Comparison of ENCODE assay signal across 26 cellular contexts in genomic region chr1:224860488-224860887, GRCh38.
"Had no signal": no experiment of that assay in that cellular context is flagged by ENCODE, and none has a peak within 500 bp of the region (broad histone marks: within the 10 kb centered on the region; RNA-seq: fewer than 3 reads in every experiment).

No MANE protein-coding gene starts in this region.

- H3K36me3 ChIP-seq: heart right ventricle, left ventricle myocardium inferior, pancreas, prostate gland, tibial nerve had no signal

- H3K36me3 Mint-ChIP-seq: mesothelial cell of epicardium; naive thymus-derived CD4-positive, alpha-beta T cell; natural killer cell treated with Interleukin-12 subunit alpha and Interleukin-12 subunit beta and Interleukin-15 and Interleukin-18, amount 100 ng/mL, for 72 hours; stimulated activated memory B cell treated with anti-CD40 and anti-IgM and Interleukin-4, amounts not matched to agents 10 μg/mL and 1 μg/mL and 100 μg/mL, for 72 hours; type B pancreatic cell had no signal

- H3K4me3 ChIP-seq: heart right ventricle, hepatocyte, left ventricle myocardium inferior, lung, pancreas, prostate gland, tibial nerve had no signal

- H2AFZ ChIP-seq: hepatocyte had no signal

- H3K4me3 Mint-ChIP-seq: mesothelial cell of epicardium; naive thymus-derived CD4-positive, alpha-beta T cell; natural killer cell treated with Interleukin-12 subunit alpha and Interleukin-12 subunit beta and Interleukin-15 and Interleukin-18, amount 100 ng/mL, for 72 hours; stimulated activated memory B cell treated with anti-CD40 and anti-IgM and Interleukin-4, amounts not matched to agents 10 μg/mL and 1 μg/mL and 100 μg/mL, for 72 hours; stimulated activated naive CD8-positive, alpha-beta T cell treated with anti-CD3 and anti-CD28 coated beads, Interleukin-15, amount 100 ng/mL, for 72 hours; type B pancreatic cell had no signal

- H3K27ac Mint-ChIP-seq: mesothelial cell of epicardium; naive thymus-derived CD4-positive, alpha-beta T cell; natural killer cell treated with Interleukin-12 subunit alpha and Interleukin-12 subunit beta and Interleukin-15 and Interleukin-18, amount 100 ng/mL, for 72 hours; stimulated activated memory B cell treated with anti-CD40 and anti-IgM and Interleukin-4, amounts not matched to agents 10 μg/mL and 1 μg/mL and 100 μg/mL, for 72 hours; stimulated activated naive CD8-positive, alpha-beta T cell treated with anti-CD3 and anti-CD28 coated beads, Interleukin-15, amount 100 ng/mL, for 72 hours; type B pancreatic cell had no signal

- H3K79me2 ChIP-seq: hepatocyte had no signal

- H3K4me1 Mint-ChIP-seq: naive thymus-derived CD4-positive, alpha-beta T cell; stimulated activated memory B cell treated with anti-CD40 and anti-IgM and Interleukin-4, amounts not matched to agents 10 μg/mL and 1 μg/mL and 100 μg/mL, for 72 hours; stimulated activated naive CD8-positive, alpha-beta T cell treated with anti-CD3 and anti-CD28 coated beads, Interleukin-15, amount 100 ng/mL, for 72 hours had no signal

- H3K27me3 ChIP-seq: hepatocyte, pancreas, tibial nerve had no signal

- DNase-seq: heart right ventricle; islet precursor cell; left ventricle myocardium inferior; mesendoderm; naive thymus-derived CD4-positive, alpha-beta T cell; nucleus accumbens; pancreas; posterior cingulate gyrus; retina; right cardiac atrium; small intestine; stimulated activated CD4-positive, alpha-beta T cell treated with anti-CD3 and anti-CD28 coated beads, Interleukin-1b, Interleukin-23, amount 100 ng/mL, for 48 hours; stimulated activated CD4-positive, alpha-beta T cell treated with anti-CD3 and anti-CD28 coated beads, Interleukin-2, amount 100 ng/mL, for 48 hours; stimulated activated CD4-positive, alpha-beta T cell treated with anti-CD3 and anti-CD28 coated beads, Interleukin-4, amount 100 ng/mL, for 4 hours; stimulated activated CD8-positive, alpha-beta memory T cell treated with anti-CD3 and anti-CD28 coated beads, Interleukin-4, amount 100 ng/mL, for 48 hours; stimulated activated naive CD4-positive, alpha-beta T cell treated with Interleukin-2 at 50 U/mL for 16 hours; stimulated activated naive CD8-positive, alpha-beta T cell treated with anti-CD3 and anti-CD28 coated beads, Interleukin-15, amount 100 ng/mL, for 72 hours; substantia nigra had no signal

- H3K9me3 ChIP-seq: pancreas, prostate gland had no signal

- H3K4me2 ChIP-seq: hepatocyte had no signal

- H3K27ac ChIP-seq: heart right ventricle, hepatocyte, left ventricle myocardium inferior, pancreas, prostate gland, tibial nerve had no signal

- H3K27me3 Mint-ChIP-seq: stimulated activated memory B cell treated with anti-CD40 and anti-IgM and Interleukin-4, amounts not matched to agents 10 μg/mL and 1 μg/mL and 100 μg/mL, for 72 hours; stimulated activated naive CD8-positive, alpha-beta T cell treated with anti-CD3 and anti-CD28 coated beads, Interleukin-15, amount 100 ng/mL, for 72 hours had no signal

- H3K4me1 ChIP-seq: heart right ventricle, left ventricle myocardium inferior, pancreas, prostate gland, tibial nerve had no signal

- H3K9me3 Mint-ChIP-seq: natural killer cell treated with Interleukin-12 subunit alpha and Interleukin-12 subunit beta and Interleukin-15 and Interleukin-18, amount 100 ng/mL, for 72 hours had no signal
